In the genomic region with DNA sequence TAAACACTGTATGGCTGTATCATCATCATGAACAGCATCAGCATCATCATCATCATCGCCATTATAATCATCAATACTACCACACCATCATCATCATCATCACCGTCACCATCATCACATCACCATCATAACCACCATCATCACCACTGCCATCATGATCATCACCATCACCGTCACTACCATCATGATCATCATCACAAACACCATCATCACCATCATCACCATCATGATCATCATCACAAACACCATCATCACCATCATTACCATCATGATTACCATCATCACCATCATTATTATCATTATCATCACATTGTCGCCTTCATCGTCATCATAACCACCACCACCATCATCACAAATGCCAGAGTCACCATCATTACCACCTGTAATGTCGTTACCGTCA, we compare ENCODE assay signal across 29 cellular contexts.
"Had no signal": no experiment of that assay in that cellular context is flagged by ENCODE, and none has a peak within 500 bp of the region (broad histone marks: within the 10 kb centered on the region; RNA-seq: fewer than 3 reads in every experiment).

No MANE protein-coding gene starts in this region.

- H3K27ac ChIP-seq: ascending aorta, brain microvascular endothelial cell, colonic mucosa, foreskin keratinocyte, gastrocnemius medialis, heart left ventricle had no signal

- ATAC-seq: activated CD4-positive, alpha-beta T cell treated with anti-CD3 and anti-CD28 coated beads for 36 hours; activated CD8-positive, alpha-beta memory T cell treated with anti-CD3 and anti-CD28 coated beads, Interleukin-2, amount 10 ng/mL, durations not matched to agents 7 days and 5 days; activated CD8-positive, alpha-beta T cell treated with anti-CD3 and anti-CD28 coated beads, Interleukin-2, amount 10 ng/mL, durations not matched to agents 7 days and 5 days; activated naive CD4-positive, alpha-beta T cell treated with anti-CD3 and anti-CD28 coated beads, Interleukin-2, amount 50 U/mL, for 72 hours; esophagus mucosa; foreskin keratinocyte; gastrocnemius medialis; heart left ventricle; T-helper 17 cell had no signal

- H3K4me1 ChIP-seq: ascending aorta, colonic mucosa, foreskin keratinocyte, gastrocnemius medialis, heart left ventricle had no signal

- H3K9me3 ChIP-seq: colonic mucosa, gastrocnemius medialis, heart left ventricle had no signal

- DNase-seq: activated CD4-positive, alpha-beta memory T cell treated with anti-CD3 and anti-CD28 coated beads for 36 hours; activated CD4-positive, alpha-beta T cell treated with anti-CD3 and anti-CD28 coated beads for 36 hours; activated CD4-positive, alpha-beta T cell treated with anti-CD3 and anti-CD28 coated beads, Interleukin-2, amount 10 ng/mL, durations not matched to agents 24 days and 14 days; activated CD4-positive, CD25-positive, alpha-beta regulatory T cell; activated CD4-positive, CD25-positive, alpha-beta regulatory T cell treated with anti-CD3 and anti-CD28 coated beads, Interleukin-2, amount 50 U/mL, for 72 hours; activated CD8-positive, alpha-beta memory T cell treated with anti-CD3 and anti-CD28 coated beads, Interleukin-2, amount 10 ng/mL, durations not matched to agents 7 days and 5 days; activated CD8-positive, alpha-beta memory T cell treated with anti-CD3 and anti-CD28 coated beads, Interleukin-2, amount 50 U/mL, for 4 hours; activated CD8-positive, alpha-beta T cell treated with anti-CD3 and anti-CD28 coated beads, Interleukin-2, amount 10 ng/mL, durations not matched to agents 7 days and 5 days; activated gamma-delta T cell; activated naive CD4-positive, alpha-beta T cell; activated naive CD4-positive, alpha-beta T cell treated with anti-CD3 and anti-CD28 coated beads, Interleukin-2, amount 10 ng/mL, durations not matched to agents 7 days and 5 days; activated naive CD8-positive, alpha-beta T cell treated with anti-CD3 and anti-CD28 coated beads, Interleukin-2, amount 10 ng/mL, durations not matched to agents 7 days and 5 days; activated T-cell treated with anti-CD3 and anti-CD28 coated beads, Interleukin-2, amount 50 U/mL, for 1 hour; activated T-cell treated with anti-CD3 and anti-CD28 coated beads, Interleukin-2, amount 50 U/mL, for 48 hours; brain microvascular endothelial cell; caudate nucleus; colonic mucosa; effector CD8-positive, alpha-beta T cell; endodermal cell; foreskin keratinocyte; gastrocnemius medialis; glutamatergic neuron; heart left ventricle; T-helper 1 cell; T-helper 17 cell; T1000 had no signal

- H3K27me3 ChIP-seq: ascending aorta, brain microvascular endothelial cell, colonic mucosa, foreskin keratinocyte, gastrocnemius medialis, heart left ventricle had no signal

- H3K36me3 ChIP-seq: ascending aorta, brain microvascular endothelial cell, colonic mucosa, gastrocnemius medialis, heart left ventricle had no signal

- H3K4me3 ChIP-seq: ascending aorta, colonic mucosa, gastrocnemius medialis, heart left ventricle had no signal
